In genomic region chr3:13202744-13203397, GRCh38 we compare ENCODE assay signal across 16 cellular contexts.
A peak's percentile ranks its signal among the peaks of the same experiment; 100 is the strongest.
DNase-seq lines count a peak whose midpoint lies in the region; ATAC-seq and TF ChIP-seq lines count a peak whose summit lies in the region.
"Had no signal": no experiment of that assay in that cellular context is flagged by ENCODE, and none has a peak within 500 bp of the region (broad histone marks: within the 10 kb centered on the region; RNA-seq: fewer than 3 reads in every experiment).

No MANE protein-coding gene starts in this region.

- WGBS in adrenal gland, 4 donors, result 82 to 87% (median 87%) methylated on average over 15 to 16 of the region's 16 CpGs

- peaks cover 38% of the 10 kb centered on the region for H3K27me3 Mint-ChIP-seq in progenitor cell of endocrine pancreas

- no peak overlapping the region for H3K4me3 Mint-ChIP-seq in progenitor cell of endocrine pancreas (ENCODE audit: low read depth)
- H3K4me3 Mint-ChIP-seq: CD4-positive, alpha-beta memory T cell; GM23338; HFFc6 had no signal

- peak in 4 of 7 donors; percentile 28 to 47 (median 40) for DNase-seq in adrenal gland
- DNase-seq in lower lobe of right lung, result peak; percentile 32
- no peak for DNase-seq in progenitor cell of endocrine pancreas (ENCODE audit: low spot score, unreplicated experiment)
- no peak for DNase-seq in SKM-1 (lab: John Stamatoyannopoulos, UW; ENCODE audit: unreplicated experiment)
- no peak for DNase-seq in OCI-M2 (lab: John Stamatoyannopoulos, UW; ENCODE audit: unreplicated experiment)
- DNase-seq in stimulated activated CD4-positive, alpha-beta T cell treated with anti-CD3 and anti-CD28 coated beads, Interleukin-4, amount 100 ng/mL, for 4 hours, result no peak
- DNase-seq: 8988T; AML-193; C1 segment of cervical spinal cord; CD4-positive, alpha-beta memory T cell; DMS79; HFFc6 had no signal

- H3K27ac ChIP-seq in BLaER1 treated with 17β-estradiol and CSF1 and Interleukin-3, amounts not matched to agents 10 nM and 100 nM, result no peak overlapping the region
- H3K27ac ChIP-seq in adrenal gland, result no peak overlapping the region
- no peak overlapping the region for H3K27ac ChIP-seq in lower lobe of right lung

- peak overlapping the region in 7 of 11 experiments; percentile 62 to 97 (median 92); a peak in 11 of 22 replicates for H3K4me2 ChIP-seq in BLaER1 treated with 17β-estradiol and CSF1 and Interleukin-3, amounts not matched to agents 10 nM and 100 nM
- H3K4me2 ChIP-seq: GM23338 had no signal

- H3K27ac Mint-ChIP-seq in progenitor cell of endocrine pancreas, result peak overlapping the region; percentile 15
- H3K27ac Mint-ChIP-seq: GM23338, HFFc6 had no signal

- TF ChIP-seq CTCF in adrenal gland (IDR thresholded peaks at IDR 0.05), result no peak
- no peak for TF ChIP-seq CTCF in lower lobe of right lung (IDR thresholded peaks at IDR 0.05)
- no peak for TF ChIP-seq CTCF in progenitor cell of endocrine pancreas (IDR thresholded peaks at IDR 0.05; ENCODE audit: unreplicated experiment)

- no peak overlapping the region for H3K9ac ChIP-seq in BLaER1 treated with 17β-estradiol and CSF1 and Interleukin-3, amounts not matched to agents 10 nM and 100 nM

- no peak for TF ChIP-seq POLR2A in adrenal gland (IDR thresholded peaks at IDR 0.05)

- intact Hi-C loops in adrenal gland (cut with DNase I) (no loop called here), lower lobe of right lung (cut with DNase I) (no loop called here)

- H3K9me3 Mint-ChIP-seq in progenitor cell of endocrine pancreas (ENCODE audit: low read depth), result no peaks in the 10 kb centered on the region
- H3K9me3 Mint-ChIP-seq: GM23338, HFFc6 had no signal

- no peaks in the 10 kb centered on the region for H3K9me3 ChIP-seq in BLaER1 treated with 17β-estradiol and CSF1 and Interleukin-3, amounts not matched to agents 10 nM and 100 nM (replicated peaks in 1 of 11)
- H3K9me3 ChIP-seq in adrenal gland (replicated peaks in 1 of 3) (no peaks in the 10 kb centered on the region), lower lobe of right lung (no peaks in the 10 kb centered on the region)
- H3K9me3 ChIP-seq: HAP-1 had no signal

- no peak for ATAC-seq in lower lobe of right lung
- ATAC-seq: GM12878 had no signal

- H3K4me1 ChIP-seq in BLaER1 treated with 17β-estradiol and CSF1 and Interleukin-3, amounts not matched to agents 10 nM and 100 nM, result peaks cover 0 to 66% (median 56%) of the 10 kb centered on the region in 10 experiments; a peak in 18 of 20 replicates
- no peaks in the 10 kb centered on the region for H3K4me1 ChIP-seq in adrenal gland (replicated peaks in 1 of 2)
- H3K4me1 ChIP-seq in lower lobe of right lung, result peaks cover 4% of the 10 kb centered on the region
- H3K4me1 ChIP-seq: HAP-1 had no signal

- no peaks in the 10 kb centered on the region for H3K36me3 Mint-ChIP-seq in progenitor cell of endocrine pancreas (ENCODE audit: insufficient read depth)
- H3K36me3 Mint-ChIP-seq: CD4-positive, alpha-beta memory T cell had no signal

- no peaks in the 10 kb centered on the region for H3K36me3 ChIP-seq in BLaER1 treated with 17β-estradiol and CSF1 and Interleukin-3, amounts not matched to agents 10 nM and 100 nM
- H3K36me3 ChIP-seq in adrenal gland (replicated peaks in 1 of 2), result no peaks in the 10 kb centered on the region
- no peaks in the 10 kb centered on the region for H3K36me3 ChIP-seq in lower lobe of right lung
- H3K36me3 ChIP-seq: HAP-1 had no signal

- H3K4me3 ChIP-seq in BLaER1 treated with 17β-estradiol and CSF1 and Interleukin-3, amounts not matched to agents 10 nM and 100 nM, result no peak overlapping the region
- H3K4me3 ChIP-seq in adrenal gland (no peak overlapping the region), lower lobe of right lung (no peak overlapping the region)
- H3K4me3 ChIP-seq: GM12878, GM23338, HAP-1 had no signal

- no peaks in the 10 kb centered on the region for H4K20me1 ChIP-seq in BLaER1 treated with 17β-estradiol and CSF1 and Interleukin-3, amounts not matched to agents 10 nM and 100 nM

- H3K4me1 Mint-ChIP-seq in progenitor cell of endocrine pancreas (ENCODE audit: low read depth), result no peaks in the 10 kb centered on the region

- H3K27me3 ChIP-seq in BLaER1 treated with 17β-estradiol and CSF1 and Interleukin-3, amounts not matched to agents 10 nM and 100 nM, result no peaks in the 10 kb centered on the region
- H3K27me3 ChIP-seq in adrenal gland (peaks cover 15% of the 10 kb centered on the region), lower lobe of right lung (ENCODE audit: low read depth) (peaks cover 23% of the 10 kb centered on the region)

Comparison
In these comparisons a context has a peak if more than half of its experiments do, and no peak if none do; other contexts are left out.
1. DNase-seq: peak in adrenal gland (4 of 7) and lower lobe of right lung (single experiment); none in progenitor cell of endocrine pancreas (single experiment), SKM-1 (single experiment), OCI-M2 (single experiment) and stimulated activated CD4-positive, alpha-beta T cell treated with anti-CD3 and anti-CD28 coated beads, Interleukin-4, amount 100 ng/mL, for 4 hours (0 of 2).